Comparison of ENCODE assay signal across 1 cellular context in genomic region chr1:35192056-35192852, GRCh38.
TF ChIP-seq lines count a peak whose summit lies in the region.

No MANE protein-coding gene starts in this region.

TF ChIP-seq in GM12878, 131 proteins besides CTCF, POLR2A, EP300 and RAD21 (continued from another document and continues in another):
- peak; percentile 50; the same call in 1 of the 2 replicates for TF ChIP-seq ZNF592 (IDR thresholded peaks at IDR 0.05)
- no peak for TF ChIP-seq FOXM1 (IDR thresholded peaks at IDR 0.05; ENCODE audit: low read depth, low read length)
- TF ChIP-seq TARDBP (IDR thresholded peaks at IDR 0.05; ENCODE audit: borderline replicate concordance) = no peak
- TF ChIP-seq STAT1 (conservative IDR thresholded peaks at IDR 0.05) = no peak
- no peak for TF ChIP-seq WRNIP1 (IDR thresholded peaks at IDR 0.05; ENCODE audit: borderline replicate concordance, low read depth, low read length)
- TF ChIP-seq TBL1XR1 (IDR thresholded peaks at IDR 0.05; ENCODE audit: low read depth, low read length) = peak; percentile 37; the same call in 1 of the 2 replicates
- TF ChIP-seq ASH2L (IDR thresholded peaks at IDR 0.05; ENCODE audit: borderline replicate concordance, low read depth) = peak; percentile 71; the same call in 1 of the 2 replicates
- TF ChIP-seq SUZ12 (IDR thresholded peaks at IDR 0.05; ENCODE audit: unreplicated experiment) = no peak
- TF ChIP-seq SREBF2 (IDR thresholded peaks at IDR 0.05; ENCODE audit: low read length) = no peak
- TF ChIP-seq ZNF24 (IDR thresholded peaks at IDR 0.05) = peak; percentile 47; the same call in 1 of the 2 replicates
- peak; percentile 66; the same call in 1 of the 2 replicates for TF ChIP-seq GATAD2B (conservative IDR thresholded peaks at IDR 0.05; ENCODE audit: low read depth)
- TF ChIP-seq KLF5 (IDR thresholded peaks at IDR 0.05; ENCODE audit: partially characterized antibody) = peak; percentile 48
- TF ChIP-seq ZSCAN29 (IDR thresholded peaks at IDR 0.05) = no peak
- no peak for TF ChIP-seq SKIL (IDR thresholded peaks at IDR 0.05; ENCODE audit: low read depth, poor library complexity, severe bottlenecking)
- peak; percentile 80 for TF ChIP-seq LARP7 (IDR thresholded peaks at IDR 0.05)
- no peak for TF ChIP-seq E4F1 (IDR thresholded peaks at IDR 0.05; ENCODE audit: borderline replicate concordance, partially characterized antibody)
- peak in 1 of 2 experiments; percentile 22; a peak in 1 of 4 replicates for TF ChIP-seq SRF (IDR thresholded peaks at IDR 0.05; ENCODE audit: low read depth in 2 of 2, low read length in 2 of 2)
- 0 out of 2 replicates have a peak, but pooled peaks have one; percentile 40 for TF ChIP-seq RBBP5 (conservative IDR thresholded peaks at IDR 0.05)
- no peak for TF ChIP-seq ZNF274 (IDR thresholded peaks at IDR 0.05; ENCODE audit: insufficient read depth, insufficient read length)
- TF ChIP-seq ZNF207 (IDR thresholded peaks at IDR 0.05; ENCODE audit: borderline replicate concordance) = peak; percentile 64; the same call in 1 of the 2 replicates
- TF ChIP-seq YY1 (IDR thresholded peaks at IDR 0.05; ENCODE audit: low read depth, low read length) = peak; percentile 99
- no peak for TF ChIP-seq RFX5 (IDR thresholded peaks at IDR 0.05; ENCODE audit: low read depth, low read length)
- no peak for TF ChIP-seq ZBTB4 (CRISPR knock-in tag; IDR thresholded peaks at IDR 0.05)
- peak; percentile 25; the same call in 1 of the 2 replicates for TF ChIP-seq CBFB (IDR thresholded peaks at IDR 0.05; ENCODE audit: low read depth)
- TF ChIP-seq NRF1 (conservative IDR thresholded peaks at IDR 0.05; ENCODE audit: low read depth, low read length) = peak; percentile 38; the same call in 1 of the 2 replicates
- TF ChIP-seq MXI1 (IDR thresholded peaks at IDR 0.05; ENCODE audit: low read depth, low read length) = peak; percentile 59; the same call in 1 of the 2 replicates
- no peak; the same call in 1 of the 2 replicates for TF ChIP-seq CHD1 (IDR thresholded peaks at IDR 0.05; ENCODE audit: low read depth, low read length)
- no peak for TF ChIP-seq E2F4 (IDR thresholded peaks at IDR 0.05; ENCODE audit: low read depth, low read length)
- no peak for TF ChIP-seq STAT3 (IDR thresholded peaks at IDR 0.05; ENCODE audit: low read depth, low read length)
- TF ChIP-seq FOS (IDR thresholded peaks at IDR 0.05; ENCODE audit: borderline replicate concordance, extremely low read depth, insufficient read length) = no peak
- TF ChIP-seq PRDM15 (CRISPR knock-in tag; IDR thresholded peaks at IDR 0.05) = no peak
- no peak for TF ChIP-seq CHD4 (IDR thresholded peaks at IDR 0.05)
- no peak for TF ChIP-seq NFYA (IDR thresholded peaks at IDR 0.05; ENCODE audit: borderline replicate concordance, low read depth, low read length)
- no peak for TF ChIP-seq IRF3 (IDR thresholded peaks at IDR 0.05)
- no peak for TF ChIP-seq TCF3 (IDR thresholded peaks at IDR 0.05; ENCODE audit: borderline replicate concordance, insufficient read depth, low read depth, low read length)
- no peak for TF ChIP-seq ATF2 (IDR thresholded peaks at IDR 0.05; ENCODE audit: low read length)
- TF ChIP-seq SIN3A (IDR thresholded peaks at IDR 0.05; ENCODE audit: low read depth, low read length) = 0 out of 2 replicates have a peak, but pooled peaks have one; percentile 26
